In genomic region chr3:102129774-102130608, GRCh38 we compare ENCODE assay signal across 9 cellular contexts.
DNase-seq lines count a peak whose midpoint lies in the region; ATAC-seq and TF ChIP-seq lines count a peak whose summit lies in the region.
"Had no signal": no experiment of that assay in that cellular context is flagged by ENCODE, and none has a peak within 500 bp of the region (broad histone marks: within the 10 kb centered on the region; RNA-seq: fewer than 3 reads in every experiment).

No MANE protein-coding gene starts in this region.

- intact Hi-C loops in mammary epithelial cell (cut with micrococcal nuclease) = no loop called here

- dilution Hi-C loops in mammary epithelial cell (cut with HindIII; ENCODE audit: low sequenced_read_pairs) = no loop called here

- H3K4me1 ChIP-seq in mammary epithelial cell (ENCODE audit: insufficient read depth, low read length) (peaks cover 16% of the 10 kb centered on the region), muscle layer of colon (ENCODE audit: insufficient read depth, low read length) (peaks cover 18% of the 10 kb centered on the region)

- H3K4me2 ChIP-seq in mammary epithelial cell (ENCODE audit: insufficient read depth, low read depth, low read length) = peak overlapping the region; percentile 70

- no peak for ATAC-seq in HG03520 (IDR thresholded peaks at IDR 0.05; ENCODE audit: unreplicated experiment)
- no peak for ATAC-seq in GM19463 (IDR thresholded peaks at IDR 0.05; ENCODE audit: unreplicated experiment)

- H4K20me1 ChIP-seq in mammary epithelial cell (ENCODE audit: insufficient read depth, low read length) = no peaks in the 10 kb centered on the region

- H3K36me3 ChIP-seq in mammary epithelial cell (ENCODE audit: insufficient read depth, low read length) (no peaks in the 10 kb centered on the region), muscle layer of colon (ENCODE audit: insufficient read depth, low read length) (no peaks in the 10 kb centered on the region)

- in situ Hi-C loops in mammary epithelial cell (cut with MboI; ENCODE audit: low sequenced_read_pairs in 2 of 2) = no loop called here

- no peak overlapping the region for H3K4me3 ChIP-seq in AG09309 (ENCODE audit: control insufficient read depth, low read depth, low read length)
- no peak overlapping the region for H3K4me3 ChIP-seq in mammary epithelial cell (replicated peaks in 1 of 3; ENCODE audit: insufficient read depth in 1 of 3, low read depth in 2 of 3, low read length in 3 of 3)
- no peak overlapping the region for H3K4me3 ChIP-seq in muscle layer of colon (ENCODE audit: low read depth in 1 of 2, low read length in 2 of 2)

- no peaks in the 10 kb centered on the region for H3K27me3 ChIP-seq in mammary epithelial cell (ENCODE audit: insufficient read depth, low read length)
- H3K27me3 ChIP-seq in muscle layer of colon (ENCODE audit: control insufficient read depth in 1 of 2, insufficient read depth in 2 of 2, low read length in 2 of 2) = no peaks in the 10 kb centered on the region

- TF ChIP-seq CTCF in AG09309 (IDR thresholded peaks at IDR 0.05; ENCODE audit: control insufficient read depth, insufficient read depth, low read depth, low read length, missing control alignments) = no peak
- no peak for TF ChIP-seq CTCF in mammary epithelial cell (conservative IDR thresholded peaks at IDR 0.05 in 1 of 2, IDR thresholded peaks at IDR 0.05 in 1 of 2; ENCODE audit: extremely low read depth in 1 of 2, insufficient read depth in 1 of 2, low read depth in 1 of 2, low read length in 2 of 2)

- WGBS in mammary epithelial cell (ENCODE audit: low coverage, missing lambda C conversion rate) = 30% methylated on average over 3 of the region's 3 CpGs

- DNase-seq in AG09309 (ENCODE audit: low read depth) (peak; percentile 39), HT-29 (ENCODE audit: low spot score) (peak; percentile 47), mammary epithelial cell (peak; percentile 93), retina (no peak), T1000 (lab: John Stamatoyannopoulos, UW) (no peak)
- DNase-seq: NCI-H69 had no signal

- CTCF ChIA-PET in mammary epithelial cell (lab: Charles Lee; ENCODE audit: low non-redundant PET) = no interaction called here

- H3K27ac ChIP-seq in mammary epithelial cell (ENCODE audit: insufficient read depth, low read depth, low read length) (peak overlapping the region; percentile 94), muscle layer of colon (ENCODE audit: low read depth, low read length) (peak overlapping the region; percentile 66)

- peak overlapping the region; percentile 74 for H3K9ac ChIP-seq in mammary epithelial cell (ENCODE audit: insufficient read depth, low read length)
- H3K9ac ChIP-seq in muscle layer of colon (ENCODE audit: low read length) = no peak overlapping the region

- H3K79me2 ChIP-seq in mammary epithelial cell (ENCODE audit: insufficient read depth, low read length) = no peaks in the 10 kb centered on the region

- H2AFZ ChIP-seq in mammary epithelial cell (ENCODE audit: low read depth, low read length) = peak overlapping the region; percentile 84

- TSS peak; percentile 90 for BruUV-seq in mammary epithelial cell (replicated peaks; lab: Mats Ljungman, UMichigan)

- H3K9me3 ChIP-seq in mammary epithelial cell (replicated peaks; ENCODE audit: insufficient read depth, low read length) = no peaks in the 10 kb centered on the region
- no peaks in the 10 kb centered on the region for H3K9me3 ChIP-seq in muscle layer of colon (ENCODE audit: low read length)

Comparison
In these comparisons a context has a peak if more than half of its experiments do, and no peak if none do; other contexts are left out.
1. DNase-seq: peak in AG09309 (single experiment), HT-29 (single experiment) and mammary epithelial cell (single experiment); none in retina (single experiment) and T1000 (single experiment).